Comparison of ENCODE assay signal across 8 cellular contexts in genomic region chrX:71652405-71652804, GRCh38. TPM values are rescaled to one million over a fixed set of nuclear protein-coding genes. Genes with fewer than 3 reads are reported as not detected.
A peak's percentile ranks its signal among the peaks of the same experiment; 100 is the strongest.
DNase-seq lines count a peak whose midpoint lies in the region; ATAC-seq and TF ChIP-seq lines count a peak whose summit lies in the region.

No MANE protein-coding gene starts in this region.

- no peaks in the 10 kb centered on the region for H3K27me3 ChIP-seq in CD4-positive, CD25-positive, alpha-beta regulatory T cell (ENCODE audit: control insufficient read depth, insufficient read depth, low read length)
- H3K27me3 ChIP-seq in GM23338 (ENCODE audit: insufficient read depth), result no peaks in the 10 kb centered on the region
- no peaks in the 10 kb centered on the region for H3K27me3 ChIP-seq in ovary

- no peak for TF ChIP-seq EP300 in ovary (IDR thresholded peaks at IDR 0.05)

- no peaks in the 10 kb centered on the region for H3K36me3 ChIP-seq in CD4-positive, CD25-positive, alpha-beta regulatory T cell (ENCODE audit: control insufficient read depth, insufficient read depth, low read length)
- no peaks in the 10 kb centered on the region for H3K36me3 ChIP-seq in GM23338 (ENCODE audit: insufficient read depth)
- no peaks in the 10 kb centered on the region for H3K36me3 ChIP-seq in ovary

- H3K4me1 ChIP-seq in CD4-positive, CD25-positive, alpha-beta regulatory T cell (ENCODE audit: control insufficient read depth, insufficient read depth, low read length, poor library complexity, severe bottlenecking), result peaks cover 5% of the 10 kb centered on the region
- H3K4me1 ChIP-seq in GM23338 (ENCODE audit: insufficient read depth) (no peaks in the 10 kb centered on the region), ovary (ENCODE audit: insufficient read depth) (no peaks in the 10 kb centered on the region)

- H2AFZ ChIP-seq in GM23338, result no peak overlapping the region

- TF ChIP-seq POLR2A in ovary (IDR thresholded peaks at IDR 0.05), result no peak

- intact Hi-C loops in ovary (cut with DNase I), result no loop called here

- WGBS in ovary, 3 donors, result 32 to 42% (median 39%) methylated on average over 2 of the region's 2 CpGs

- no peak overlapping the region for H3K4me3 Mint-ChIP-seq in CD4-positive, CD25-positive, alpha-beta regulatory T cell
- no peak overlapping the region for H3K4me3 Mint-ChIP-seq in GM23338
- no peak overlapping the region for H3K4me3 Mint-ChIP-seq in activated T-cell treated with anti-CD3 and anti-CD28 coated beads, Interleukin-2, amount 50 U/mL, for 4 hours

- TF ChIP-seq CTCF in GM23338 (conservative IDR thresholded peaks at IDR 0.05; ENCODE audit: low read depth in 2 of 2), result peak; percentile 62 to 72
- peak; percentile 67 for TF ChIP-seq CTCF in fibroblast of the aortic adventitia (IDR thresholded peaks at IDR 0.05; ENCODE audit: insufficient read depth, low read length)
- peak in 2 of 3 donors; percentile 20 to 22 for TF ChIP-seq CTCF in ovary (IDR thresholded peaks at IDR 0.05)

- no peaks in the 10 kb centered on the region for H3K9me3 ChIP-seq in CD4-positive, CD25-positive, alpha-beta regulatory T cell (ENCODE audit: control insufficient read depth in 2 of 2, low read length in 2 of 2)
- H3K9me3 ChIP-seq in ovary, result no peaks in the 10 kb centered on the region

- H4K20me1 ChIP-seq in GM23338 (replicated peaks; ENCODE audit: insufficient read depth), result no peaks in the 10 kb centered on the region

- H3K79me2 ChIP-seq in GM23338 (replicated peaks; ENCODE audit: insufficient read depth), result no peaks in the 10 kb centered on the region

- peaks cover 0 to 11% (median 4%) of the 10 kb centered on the region in 4 donors for H3K4me1 Mint-ChIP-seq in CD4-positive, CD25-positive, alpha-beta regulatory T cell
- no peaks in the 10 kb centered on the region for H3K4me1 Mint-ChIP-seq in GM23338
- H3K4me1 Mint-ChIP-seq in activated T-cell treated with anti-CD3 and anti-CD28 coated beads, Interleukin-2, amount 50 U/mL, for 4 hours (ENCODE audit: low read depth), result peaks cover 11% of the 10 kb centered on the region

- ATAC-seq in CD4-positive, CD25-positive, alpha-beta regulatory T cell (ENCODE audit: low read depth in 2 of 2), result peak; percentile 46 to 64
- ATAC-seq in GM23338 (peak; percentile 74), GM21390 (IDR thresholded peaks at IDR 0.05; ENCODE audit: unreplicated experiment) (no peak), GM21786 (IDR thresholded peaks at IDR 0.05; ENCODE audit: unreplicated experiment) (no peak)
- ATAC-seq in activated T-cell treated with anti-CD3 and anti-CD28 coated beads, Interleukin-2, amount 50 U/mL, for 4 hours, result peak; percentile 59 to 63

- no peak overlapping the region for H3K4me2 ChIP-seq in GM23338

- H3K27ac Mint-ChIP-seq in CD4-positive, CD25-positive, alpha-beta regulatory T cell, result peak overlapping the region in 1 of 3 donors; percentile 47
- no peak overlapping the region for H3K27ac Mint-ChIP-seq in GM23338

- no peaks in the 10 kb centered on the region for H3K36me3 Mint-ChIP-seq in CD4-positive, CD25-positive, alpha-beta regulatory T cell
- no peaks in the 10 kb centered on the region; the same call in 1 of the 3 replicates for H3K36me3 Mint-ChIP-seq in GM23338 (ENCODE audit: low read depth)
- H3K36me3 Mint-ChIP-seq in activated T-cell treated with anti-CD3 and anti-CD28 coated beads, Interleukin-2, amount 50 U/mL, for 4 hours (ENCODE audit: insufficient read depth), result no peaks in the 10 kb centered on the region

- H3K9me3 Mint-ChIP-seq in CD4-positive, CD25-positive, alpha-beta regulatory T cell, result no peaks in the 10 kb centered on the region
- no peaks in the 10 kb centered on the region for H3K9me3 Mint-ChIP-seq in GM23338
- no peaks in the 10 kb centered on the region for H3K9me3 Mint-ChIP-seq in activated T-cell treated with anti-CD3 and anti-CD28 coated beads, Interleukin-2, amount 50 U/mL, for 4 hours

- H3K27me3 Mint-ChIP-seq in CD4-positive, CD25-positive, alpha-beta regulatory T cell, result no peaks in the 10 kb centered on the region
- no peaks in the 10 kb centered on the region for H3K27me3 Mint-ChIP-seq in GM23338 (ENCODE audit: insufficient read depth, low read depth, poor library complexity)
- H3K27me3 Mint-ChIP-seq in activated T-cell treated with anti-CD3 and anti-CD28 coated beads, Interleukin-2, amount 50 U/mL, for 4 hours (ENCODE audit: low read depth), result no peaks in the 10 kb centered on the region

- peak; percentile 9 to 78 (median 59) for DNase-seq in CD4-positive, CD25-positive, alpha-beta regulatory T cell
- DNase-seq in GM23338 (ENCODE audit: low spot score), result peak; percentile 62
- DNase-seq in NCI-H748 (lab: John Stamatoyannopoulos, UW; ENCODE audit: unreplicated experiment), result peak; percentile 51
- peak; percentile 50 for DNase-seq in activated T-cell treated with anti-CD3 and anti-CD28 coated beads, Interleukin-2, amount 50 U/mL, for 4 hours
- DNase-seq in fibroblast of the aortic adventitia (ENCODE audit: low read depth), result peak; percentile 66
- DNase-seq in ovary, result peak in 2 of 5 donors; percentile 19 to 52

- H3F3A ChIP-seq in GM23338 (replicated peaks; ENCODE audit: low read depth), result no peaks in the 10 kb centered on the region

- H3K4me3 ChIP-seq in CD4-positive, CD25-positive, alpha-beta regulatory T cell (ENCODE audit: low read depth, low read length), result no peak overlapping the region
- H3K4me3 ChIP-seq in GM23338, result no peak overlapping the region
- no peak overlapping the region for H3K4me3 ChIP-seq in fibroblast of the aortic adventitia (ENCODE audit: low read depth, low read length)
- no peak overlapping the region for H3K4me3 ChIP-seq in ovary

- no peak overlapping the region for H3K27ac ChIP-seq in CD4-positive, CD25-positive, alpha-beta regulatory T cell (ENCODE audit: insufficient read depth, low read length, poor library complexity, severe bottlenecking)
- H3K27ac ChIP-seq in GM23338 (ENCODE audit: low read depth), result no peak overlapping the region
- H3K27ac ChIP-seq in ovary, result no peak overlapping the region

- no peaks in the 10 kb centered on the region for H3K9me2 ChIP-seq in GM23338 (ENCODE audit: insufficient read depth)

TF ChIP-seq in GM23338, 12 proteins besides CTCF, POLR2A, EP300 and RAD21 (continues in another document):
- TF ChIP-seq POLR2AphosphoS5 (IDR thresholded peaks at IDR 0.05; ENCODE audit: low read depth) (no peak), CREB1 (CRISPR knock-in tag; IDR thresholded peaks at IDR 0.05; ENCODE audit: low read depth) (no peak), REST (IDR thresholded peaks at IDR 0.05; ENCODE audit: unreplicated experiment) (no peak), JUNB (IDR thresholded peaks at IDR 0.05; ENCODE audit: unreplicated experiment) (no peak)

RNA-seq across cellular contexts. Expression of gene CXCR3, which starts 34.1 kb away (rescaled TPM):
- 31.9 TPM for total RNA-seq in CD4-positive, CD25-positive, alpha-beta regulatory T cell
- polyA plus RNA-seq in CD4-positive, CD25-positive, alpha-beta regulatory T cell, result 100 to 1,000 TPM in 1 of 4 donors, 10 to 100 TPM in 3; 69.3 to 111 (median 85.9) TPM
- total RNA-seq in GM23338 (2014; rRNA removed; shearing (Covaris generic)), result not detected in 2 replicates
- polyA plus RNA-seq in GM23338 (2016; fragmentation: Nextera tagmentation; extraction: Ambion mirVana), result not detected in 2 replicates
- total RNA-seq in activated T-cell treated with anti-CD3 and anti-CD28 coated beads, Interleukin-2, amount 50 U/mL, for 4 hours, result 10 to 100 TPM; 44.9 to 64.7 (median 53.1) TPM
- total RNA-seq in fibroblast of the aortic adventitia (ENCODE audit: low replicate concordance), result not detected in 2 replicates
- under 1 TPM in 5 of 7 donors, not detected in 2; 0.12 to 0.34 (median 0.20) TPM for total RNA-seq in ovary
- polyA plus RNA-seq in ovary, result under 1 TPM in 1 of 2 donors, not detected in 1; 0.08 TPM

Comparison
In these comparisons a context has a peak if more than half of its experiments do, and no peak if none do; other contexts are left out.
1. ATAC-seq: peak in CD4-positive, CD25-positive, alpha-beta regulatory T cell (2 of 2), GM23338 (single experiment) and activated T-cell treated with anti-CD3 and anti-CD28 coated beads, Interleukin-2, amount 50 U/mL, for 4 hours (2 of 2); none in GM21390 (single experiment) and GM21786 (single experiment).
2. RNA of gene CXCR3, which starts 34.1 kb away (total RNA-seq): 44.9 to 64.7 TPM in activated T-cell treated with anti-CD3 and anti-CD28 coated beads, Interleukin-2, amount 50 U/mL, for 4 hours and 31.9 TPM in CD4-positive, CD25-positive, alpha-beta regulatory T cell (single experiment); 0.12 to 0.34 TPM in ovary, not detected in GM23338 and not detected in fibroblast of the aortic adventitia; every median in the first group is over 10 times any median in the second.
3. Peak in every context shown above with its lines, with median percentiles within 50 percentile points of each other: CTCF ChIP-seq.